ENCODE assay signal across 6 cellular contexts in genomic region chr1:107230121-107230520, GRCh38.
"Had no signal": no experiment of that assay in that cellular context is flagged by ENCODE, and none has a peak within 500 bp of the region (broad histone marks: within the 10 kb centered on the region; RNA-seq: fewer than 3 reads in every experiment).

No MANE protein-coding gene starts in this region.

- DNase-seq: H9, HCEC 1CT, IMR-90, KG1 had no signal

- H3K4me2 ChIP-seq: GM23338 had no signal

- ATAC-seq: GM23338, K562 had no signal

- H3K4me3 ChIP-seq: GM23338, K562 had no signal
